Comparison of ENCODE assay signal across 23 cellular contexts in the genomic region with DNA sequence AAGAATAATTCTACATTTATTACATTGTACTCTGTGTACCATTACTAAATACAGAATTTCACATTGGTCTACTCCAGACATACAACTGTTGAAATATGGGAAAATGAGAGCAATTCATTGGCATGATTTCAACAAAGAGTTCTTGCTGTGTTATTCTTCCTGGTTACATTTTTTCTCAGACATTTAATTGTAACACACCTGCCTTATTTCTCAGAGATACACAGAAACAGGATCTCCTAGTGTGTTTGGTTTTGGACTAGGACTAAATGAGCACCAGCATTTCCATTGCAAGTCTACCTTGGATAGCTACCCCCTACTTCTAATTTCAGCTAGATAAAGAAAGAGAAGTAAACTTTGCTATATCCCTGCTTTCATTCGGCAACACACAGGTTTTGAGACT.
"Had no signal": no experiment of that assay in that cellular context is flagged by ENCODE, and none has a peak within 500 bp of the region (broad histone marks: within the 10 kb centered on the region; RNA-seq: fewer than 3 reads in every experiment).

No MANE protein-coding gene starts in this region.

- H3K27ac ChIP-seq: epithelial cell of prostate, esophagus squamous epithelium, gastrocnemius medialis, heart right ventricle, left lung, lower lobe of right lung had no signal

- ATAC-seq: effector memory CD8-positive, alpha-beta T cell; esophagus mucosa; gastrocnemius medialis; heart right ventricle; left cardiac atrium; left lung; left ventricle myocardium superior; lower lobe of right lung; mucosa of descending colon; naive thymus-derived CD8-positive, alpha-beta T cell had no signal

- H3K27me3 ChIP-seq: esophagus squamous epithelium, gastrocnemius medialis, heart right ventricle, left lung had no signal

- H3K4me1 ChIP-seq: esophagus squamous epithelium, gastrocnemius medialis, heart right ventricle, left lung, lower lobe of right lung had no signal

- H3K36me3 ChIP-seq: esophagus squamous epithelium, gastrocnemius medialis, heart right ventricle, left lung, lower lobe of right lung had no signal

- H3K9me3 ChIP-seq: esophagus squamous epithelium, gastrocnemius medialis, left lung, lower lobe of right lung, mucosa of descending colon had no signal

- DNase-seq: cortex of kidney; effector CD8-positive, alpha-beta T cell; effector memory CD8-positive, alpha-beta T cell; endodermal cell; erythroblast; esophagus squamous epithelium; foreskin fibroblast; foreskin melanocyte; gastrocnemius medialis; glutamatergic neuron; head of caudate nucleus; heart right ventricle; hippocampal formation; left cardiac atrium; left lung; left ventricle myocardium superior; lower lobe of right lung; mesenchymal stem cell; mucosa of descending colon; naive B cell; naive thymus-derived CD8-positive, alpha-beta T cell had no signal

- H3K4me3 ChIP-seq: esophagus squamous epithelium, gastrocnemius medialis, heart right ventricle, left lung, lower lobe of right lung, mucosa of descending colon had no signal
